Comparison of ENCODE assay signal across 19 cellular contexts in genomic region chr9:2645569-2645968, GRCh38. TPM values are rescaled to one million over a fixed set of nuclear protein-coding genes. Genes with fewer than 3 reads are reported as not detected.
DNase-seq lines count a peak whose midpoint lies in the region; ATAC-seq, FAIRE-seq and TF ChIP-seq lines count a peak whose summit lies in the region.
"Had no signal": no experiment of that assay in that cellular context is flagged by ENCODE, and none has a peak within 500 bp of the region (broad histone marks: within the 10 kb centered on the region; RNA-seq: fewer than 3 reads in every experiment).

No MANE protein-coding gene starts in this region.

- peak; percentile 85 for FAIRE-seq in GM12891 (lab: Jason Lieb, UNC)

- DNase-seq in GM12891 (ENCODE audit: insufficient read length, low spot score), result peak; percentile 14
- no peak for DNase-seq in Peyer's patch
- DNase-seq in NCI-H1694 (lab: John Stamatoyannopoulos, UW), result no peak
- no peak for DNase-seq in left ventricle myocardium superior
- no peak for DNase-seq in stimulated activated CD4-positive, alpha-beta T cell treated with anti-CD3 and anti-CD28 coated beads, Interleukin-15, amount 100 ng/mL, for 24 hours
- DNase-seq: activated T-cell treated with anti-CD3 and anti-CD28 coated beads, Interleukin-2, amount 50 U/mL, for 72 hours; anterior cingulate cortex; CD8-positive, alpha-beta memory T cell; left ventricle myocardium inferior; naive B cell; NCI-H1436; NCI-H524; stimulated activated CD4-positive, alpha-beta T cell treated with anti-CD3 and anti-CD28 coated beads, Interleukin-1b, Interleukin-23, amount 100 ng/mL, for 48 hours; T-helper 17 cell; upper lobe of right lung had no signal

- no peaks in the 10 kb centered on the region for H3K9me3 ChIP-seq in Peyer's patch
- H3K9me3 ChIP-seq: left ventricle myocardium inferior, upper lobe of right lung had no signal

- H3K4me1 ChIP-seq in Peyer's patch, result no peaks in the 10 kb centered on the region
- H3K4me1 ChIP-seq: upper lobe of right lung had no signal

- no peak overlapping the region for H3K4me3 ChIP-seq in Peyer's patch
- H3K4me3 ChIP-seq: left ventricle myocardium inferior, upper lobe of right lung had no signal

- H3K27me3 ChIP-seq in Peyer's patch, result no peaks in the 10 kb centered on the region
- H3K27me3 ChIP-seq: upper lobe of right lung had no signal

- intact Hi-C loops in left ventricle myocardium superior (cut with micrococcal nuclease), result no loop called here

- no peak for TF ChIP-seq CTCF in Peyer's patch (IDR thresholded peaks at IDR 0.05)

- peak; percentile 76 for ATAC-seq in GM19328 (IDR thresholded peaks at IDR 0.05; ENCODE audit: unreplicated experiment)
- ATAC-seq in GM21825 (IDR thresholded peaks at IDR 0.05; ENCODE audit: unreplicated experiment), result peak; percentile 69
- peak; percentile 59 for ATAC-seq in HG03280 (IDR thresholded peaks at IDR 0.05; ENCODE audit: unreplicated experiment)
- ATAC-seq in left ventricle myocardium superior, result no peak
- ATAC-seq: activated T-cell treated with anti-CD3 and anti-CD28 coated beads, Interleukin-2, amount 50 U/mL, for 72 hours; T-helper 17 cell; upper lobe of right lung had no signal

- TF ChIP-seq POLR2A in GM12891 (IDR thresholded peaks at IDR 0.05; ENCODE audit: low read depth, low read length) (no peak), Peyer's patch (IDR thresholded peaks at IDR 0.05) (no peak)

- no peak overlapping the region for H3K27ac ChIP-seq in Peyer's patch
- H3K27ac ChIP-seq: left ventricle myocardium inferior, upper lobe of right lung had no signal

- peaks cover 0 to 6% (median 0%) of the 10 kb centered on the region in 3 donors for H3K36me3 ChIP-seq in Peyer's patch

TF ChIP-seq in GM12891, 5 proteins besides CTCF, POLR2A, EP300 and RAD21:
- peak; percentile 95 for TF ChIP-seq SPI1 (IDR thresholded peaks at IDR 0.05; ENCODE audit: low read depth, low read length)
- TF ChIP-seq POLR2AphosphoS5 (IDR thresholded peaks at IDR 0.05; ENCODE audit: low read depth, low read length), result no peak
- no peak for TF ChIP-seq TAF1 (IDR thresholded peaks at IDR 0.05; ENCODE audit: low read depth, low read length)
- no peak for TF ChIP-seq POU2F2 (IDR thresholded peaks at IDR 0.05; ENCODE audit: low read depth, low read length)
- TF ChIP-seq PAX5 (IDR thresholded peaks at IDR 0.05; ENCODE audit: insufficient read depth, low read length, severe bottlenecking), result no peak

RNA-seq across cellular contexts. Expression of gene VLDLR, which starts 24.0 kb away (rescaled TPM):
- polyA plus RNA-seq in GM12891 (2012; ENCODE audit: low read depth, missing spikeins), result 4.5 TPM
- total RNA-seq in Peyer's patch (1 to 10 TPM in 1 of 4 donors, under 1 TPM in 1, not detected in 2; 0.85 to 2.5 TPM), left ventricle myocardium superior (132 TPM)
- total RNA-seq: G401 had no signal

Comparison
In these comparisons a context has a peak if more than half of its experiments do, and no peak if none do; other contexts are left out.
1. RNA of gene VLDLR, which starts 24.0 kb away (total RNA-seq): 132 TPM in left ventricle myocardium superior (single experiment); 0.85 to 2.5 TPM in Peyer's patch; every median in the first group is over 10 times any median in the second.